In the genomic region with DNA sequence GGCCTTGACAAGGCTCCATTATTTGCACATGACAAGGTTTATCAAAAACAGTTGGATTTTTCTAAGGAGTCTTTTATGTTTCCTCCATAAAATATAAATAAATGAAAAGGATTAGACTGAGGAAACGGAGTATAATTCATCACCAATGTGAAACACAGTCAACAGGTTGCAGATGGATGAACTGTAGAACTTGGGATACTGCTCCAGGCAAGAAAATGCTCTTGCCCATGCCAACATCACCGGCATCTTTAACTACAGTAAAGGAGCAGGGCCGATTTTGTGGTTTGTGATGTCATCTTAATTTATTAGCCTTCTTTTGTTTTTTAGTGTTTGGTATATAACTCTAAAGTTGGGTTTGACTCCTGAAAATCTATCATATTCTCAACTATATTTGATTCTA, we compare ENCODE assay signal across 21 cellular contexts.
DNase-seq lines count a peak whose midpoint lies in the region; ATAC-seq, FAIRE-seq and TF ChIP-seq lines count a peak whose summit lies in the region.
"Had no signal": no experiment of that assay in that cellular context is flagged by ENCODE, and none has a peak within 500 bp of the region (broad histone marks: within the 10 kb centered on the region; RNA-seq: fewer than 3 reads in every experiment).

No MANE protein-coding gene starts in this region.

- no peaks in the 10 kb centered on the region for H3K27me3 Mint-ChIP-seq in astrocyte (ENCODE audit: low read depth, unreplicated experiment)
- peaks cover 8% of the 10 kb centered on the region for H3K27me3 Mint-ChIP-seq in activated T-cell treated with anti-CD3 and anti-CD28 coated beads, Interleukin-2, amount 50 U/mL, for 72 hours (ENCODE audit: low read depth)

- no peaks in the 10 kb centered on the region for H3K79me2 ChIP-seq in astrocyte (ENCODE audit: insufficient read depth, low read length)

- H3K4me1 ChIP-seq in astrocyte (ENCODE audit: insufficient read depth, low read length): peaks cover 4% of the 10 kb centered on the region
- H3K4me1 ChIP-seq: BLaER1, Caco-2 had no signal

- no peak for ATAC-seq in HG03378 (IDR thresholded peaks at IDR 0.05; ENCODE audit: unreplicated experiment)
- ATAC-seq in activated T-cell treated with anti-CD3 and anti-CD28 coated beads, Interleukin-2, amount 50 U/mL, for 72 hours (replicated peaks in 1 of 2): no peak
- ATAC-seq: CD8-positive, alpha-beta T cell had no signal

- no peak overlapping the region for H3K4me2 ChIP-seq in astrocyte (ENCODE audit: low read length)
- H3K4me2 ChIP-seq: BLaER1 had no signal

- no peaks in the 10 kb centered on the region for H3K9me3 Mint-ChIP-seq in astrocyte (ENCODE audit: unreplicated experiment)
- no peaks in the 10 kb centered on the region for H3K9me3 Mint-ChIP-seq in activated T-cell treated with anti-CD3 and anti-CD28 coated beads, Interleukin-2, amount 50 U/mL, for 72 hours
- H3K9me3 Mint-ChIP-seq: CD8-positive, alpha-beta T cell had no signal

- no peak overlapping the region for H3K4me3 Mint-ChIP-seq in astrocyte (ENCODE audit: unreplicated experiment)
- no peak overlapping the region for H3K4me3 Mint-ChIP-seq in activated T-cell treated with anti-CD3 and anti-CD28 coated beads, Interleukin-2, amount 50 U/mL, for 72 hours
- H3K4me3 Mint-ChIP-seq: B cell; CD4-positive, CD25-positive, alpha-beta regulatory T cell; CD8-positive, alpha-beta T cell had no signal

- no peak overlapping the region for H2AFZ ChIP-seq in astrocyte (ENCODE audit: low read depth, low read length)

- H3K4me1 Mint-ChIP-seq in astrocyte (ENCODE audit: low read depth, unreplicated experiment): peaks cover 10% of the 10 kb centered on the region
- H3K4me1 Mint-ChIP-seq in activated T-cell treated with anti-CD3 and anti-CD28 coated beads, Interleukin-2, amount 50 U/mL, for 72 hours (ENCODE audit: low read depth): no peaks in the 10 kb centered on the region
- H3K4me1 Mint-ChIP-seq: B cell; CD4-positive, CD25-positive, alpha-beta regulatory T cell had no signal

- FAIRE-seq in astrocyte (lab: Jason Lieb, UNC): no peak
- FAIRE-seq: A204.1, GM12891, GM18507, H1 had no signal

- H3K9ac ChIP-seq in astrocyte (ENCODE audit: low read length): no peak overlapping the region
- H3K9ac ChIP-seq: BLaER1 had no signal

- no peaks in the 10 kb centered on the region for H3K27me3 ChIP-seq in astrocyte (ENCODE audit: insufficient read depth, low read length)
- H3K27me3 ChIP-seq: BLaER1 had no signal

- H3K4me3 ChIP-seq in astrocyte (ENCODE audit: insufficient read depth, low read depth, low read length): no peak overlapping the region
- H3K4me3 ChIP-seq: BLaER1 had no signal

- no peaks in the 10 kb centered on the region for H4K20me1 ChIP-seq in astrocyte (ENCODE audit: insufficient read depth, low read length)
- H4K20me1 ChIP-seq: BLaER1 had no signal

- TF ChIP-seq CTCF in astrocyte (IDR thresholded peaks at IDR 0.05; ENCODE audit: insufficient read depth, low read depth, low read length): no peak

- no peaks in the 10 kb centered on the region for H3K9me3 ChIP-seq in astrocyte (ENCODE audit: insufficient read depth, low read depth, low read length)
- H3K9me3 ChIP-seq: BLaER1, Caco-2 had no signal

- H3K27ac Mint-ChIP-seq in astrocyte (ENCODE audit: unreplicated experiment): no peak overlapping the region
- no peak overlapping the region for H3K27ac Mint-ChIP-seq in activated T-cell treated with anti-CD3 and anti-CD28 coated beads, Interleukin-2, amount 50 U/mL, for 72 hours
- H3K27ac Mint-ChIP-seq: B cell; CD4-positive, CD25-positive, alpha-beta regulatory T cell; CD8-positive, alpha-beta T cell had no signal

- no peaks in the 10 kb centered on the region for H3K36me3 ChIP-seq in astrocyte (ENCODE audit: insufficient read depth, low read length)
- H3K36me3 ChIP-seq: BLaER1 had no signal

- H3K27ac ChIP-seq in astrocyte (ENCODE audit: low read depth, low read length): no peak overlapping the region
- H3K27ac ChIP-seq: BLaER1, C4-2B had no signal

- DNase-seq in EL (peak; percentile 24), M059J (ENCODE audit: low read depth) (peak; percentile 77), astrocyte (ENCODE audit: low read depth) (peak; percentile 1), cerebellar cortex (ENCODE audit: low spot score) (no peak)
- DNase-seq in activated T-cell treated with anti-CD3 and anti-CD28 coated beads, Interleukin-2, amount 50 U/mL, for 72 hours: no peak
- DNase-seq: Caco-2; CD4-positive, CD25-positive, alpha-beta regulatory T cell; CD8-positive, alpha-beta T cell; DMS153; DND-41; GF-D8; H7; HCEC 1CT had no signal

- H3K36me3 Mint-ChIP-seq in astrocyte (ENCODE audit: low read depth, unreplicated experiment): no peaks in the 10 kb centered on the region
- H3K36me3 Mint-ChIP-seq in activated T-cell treated with anti-CD3 and anti-CD28 coated beads, Interleukin-2, amount 50 U/mL, for 72 hours (ENCODE audit: insufficient read depth in 2 of 2): no peaks in the 10 kb centered on the region
- H3K36me3 Mint-ChIP-seq: CD4-positive, CD25-positive, alpha-beta regulatory T cell; CD8-positive, alpha-beta T cell had no signal

Comparison
In these comparisons a context has a peak if more than half of its experiments do, and no peak if none do; other contexts are left out.
1. DNase-seq: peak in EL (single experiment), M059J (single experiment) and astrocyte (single experiment); none in cerebellar cortex (single experiment) and activated T-cell treated with anti-CD3 and anti-CD28 coated beads, Interleukin-2, amount 50 U/mL, for 72 hours (0 of 2).